ENCODE assay signal across 31 cellular contexts in the genomic region with DNA sequence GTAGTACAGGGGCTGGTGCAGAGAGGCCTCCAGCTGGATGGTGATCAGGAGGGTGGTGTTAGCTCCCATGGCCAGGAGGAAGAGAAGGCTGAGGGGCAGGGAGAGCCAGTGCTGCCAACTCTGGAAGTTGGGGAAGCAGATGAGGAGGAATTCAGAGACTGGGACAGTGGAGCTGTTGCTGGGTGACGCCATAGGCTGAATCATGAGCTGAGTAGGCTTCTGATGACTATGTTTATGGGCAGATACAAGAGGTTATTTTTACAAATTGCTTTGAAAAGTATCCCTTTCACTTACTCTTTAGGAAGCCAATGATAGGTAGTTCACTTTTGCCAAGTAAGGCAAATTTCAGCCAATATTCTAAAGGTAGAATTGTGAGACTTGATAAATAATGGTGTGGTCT. TPM values are rescaled to one million over a fixed set of nuclear protein-coding genes. Genes with fewer than 3 reads are reported as not detected.
"Had no signal": no experiment of that assay in that cellular context is flagged by ENCODE, and none has a peak within 500 bp of the region (broad histone marks: within the 10 kb centered on the region; RNA-seq: fewer than 3 reads in every experiment).

No MANE protein-coding gene starts in this region.

- FAIRE-seq: astrocyte had no signal

- H3K27me3 ChIP-seq: cardiac muscle cell, SJSA1 had no signal

- H3K27ac ChIP-seq: cardiac muscle cell, SJSA1, VCaP had no signal

- ATAC-seq: activated T-cell treated with anti-CD3 and anti-CD28 coated beads, Interleukin-2, amount 50 U/mL, for 4 hours; Panc1; SK-N-SH treated with all-trans-retinoic acid at 6 μM for 48 hours; T-helper 17 cell had no signal

- DNase-seq: activated CD4-positive, alpha-beta memory T cell treated with anti-CD3 and anti-CD28 coated beads for 36 hours; activated CD4-positive, alpha-beta T cell treated with anti-CD3 and anti-CD28 coated beads, Interleukin-2, amount 10 ng/mL, durations not matched to agents 7 days and 5 days; activated CD4-positive, CD25-positive, alpha-beta regulatory T cell; activated CD8-positive, alpha-beta memory T cell treated with anti-CD3 and anti-CD28 coated beads for 24 hours; activated effector memory CD4-positive, alpha-beta T cell treated with anti-CD3 and anti-CD28 coated beads, Interleukin-2, amount 50 U/mL, for 16 hours; activated naive CD4-positive, alpha-beta T cell treated with anti-CD3 and anti-CD28 coated beads for 36 hours; activated T-cell treated with anti-CD3 and anti-CD28 coated beads, Interleukin-2, amount 50 U/mL, for 4 hours; amygdala; KG1; MV-4-11; NCI-H1092 treated with DMSO at 0.1 percent for 48 hours; NCI-H1417 treated with DMSO at 0.1 percent for 48 hours; NCI-H1694; NCI-H2029; NCI-H2107; NCI-H2171 treated with DMSO at 0.1 percent for 48 hours; NCI-H226; NCI-H510A; NCI-H526 treated with DMSO at 0.1 percent for 48 hours; NCI-H82; OCI-M1; SHP77; T-helper 17 cell; T-helper 9 cell had no signal

- H3K4me1 ChIP-seq: SJSA1 had no signal

- H3K36me3 ChIP-seq: cardiac muscle cell, SJSA1 had no signal

- H3K4me3 ChIP-seq: cardiac muscle cell, SJSA1 had no signal

- H3K9me3 ChIP-seq: SJSA1 had no signal

RNA-seq across cellular contexts. Expression of gene OR56A1, which starts 3.1 kb away (rescaled TPM):
- total RNA-seq: activated CD4-positive, alpha-beta memory T cell treated with anti-CD3 and anti-CD28 coated beads for 36 hours; activated CD4-positive, alpha-beta T cell treated with anti-CD3 and anti-CD28 coated beads, Interleukin-2, amount 10 ng/mL, durations not matched to agents 7 days and 5 days; activated naive CD4-positive, alpha-beta T cell treated with anti-CD3 and anti-CD28 coated beads for 36 hours; activated T-cell treated with anti-CD3 and anti-CD28 coated beads, Interleukin-2, amount 50 U/mL, for 4 hours; astrocyte; MCF 10A; SJSA1; T-helper 17 cell had no signal
- polyA plus RNA-seq: cardiac muscle cell had no signal

RNA-seq across cellular contexts. Expression of gene OR56A4, which starts 20.8 kb away (rescaled TPM):
- total RNA-seq: activated CD4-positive, alpha-beta memory T cell treated with anti-CD3 and anti-CD28 coated beads for 36 hours; activated CD4-positive, alpha-beta T cell treated with anti-CD3 and anti-CD28 coated beads, Interleukin-2, amount 10 ng/mL, durations not matched to agents 7 days and 5 days; activated naive CD4-positive, alpha-beta T cell treated with anti-CD3 and anti-CD28 coated beads for 36 hours; activated T-cell treated with anti-CD3 and anti-CD28 coated beads, Interleukin-2, amount 50 U/mL, for 4 hours; astrocyte; cardiac muscle cell; MCF 10A; SJSA1 had no signal
- polyA plus RNA-seq: cardiac muscle cell had no signal

RNA-seq across cellular contexts. Expression of gene OR52L1, which starts 40.7 kb away (rescaled TPM):
- total RNA-seq: activated CD4-positive, alpha-beta memory T cell treated with anti-CD3 and anti-CD28 coated beads for 36 hours; activated CD4-positive, alpha-beta T cell treated with anti-CD3 and anti-CD28 coated beads, Interleukin-2, amount 10 ng/mL, durations not matched to agents 7 days and 5 days; activated naive CD4-positive, alpha-beta T cell treated with anti-CD3 and anti-CD28 coated beads for 36 hours; activated T-cell treated with anti-CD3 and anti-CD28 coated beads, Interleukin-2, amount 50 U/mL, for 4 hours; astrocyte; MCF 10A; SJSA1; T-helper 17 cell had no signal
- polyA plus RNA-seq: cardiac muscle cell had no signal

RNA-seq across cellular contexts. Expression of gene OR56A5, which starts 59.2 kb away (rescaled TPM):
- total RNA-seq: activated CD4-positive, alpha-beta memory T cell treated with anti-CD3 and anti-CD28 coated beads for 36 hours; activated CD4-positive, alpha-beta T cell treated with anti-CD3 and anti-CD28 coated beads, Interleukin-2, amount 10 ng/mL, durations not matched to agents 7 days and 5 days; activated naive CD4-positive, alpha-beta T cell treated with anti-CD3 and anti-CD28 coated beads for 36 hours; activated T-cell treated with anti-CD3 and anti-CD28 coated beads, Interleukin-2, amount 50 U/mL, for 4 hours; astrocyte; cardiac muscle cell; MCF 10A; SJSA1; T-helper 17 cell had no signal
- polyA plus RNA-seq: cardiac muscle cell had no signal
